ENCODE assay signal across 21 cellular contexts in the genomic region with DNA sequence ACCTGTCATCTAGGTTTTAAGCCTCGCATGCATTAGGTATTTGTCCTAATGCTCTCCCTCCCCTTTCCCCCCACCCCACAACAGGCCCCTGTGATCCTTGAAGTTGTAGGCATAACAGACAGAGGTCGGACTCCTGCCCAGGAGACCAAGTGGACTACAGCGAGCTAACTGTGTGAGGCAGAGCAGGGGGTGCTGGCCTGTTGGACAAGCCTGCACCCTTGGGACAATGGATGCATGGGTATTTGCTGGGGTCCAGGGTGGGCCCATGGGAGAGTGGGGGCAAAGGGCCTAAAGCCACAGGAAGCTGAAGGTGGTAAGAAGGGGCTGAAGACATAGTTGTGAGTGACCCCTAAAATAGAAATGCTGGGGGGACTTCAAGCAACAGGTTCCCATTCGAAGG. TPM values are rescaled to one million over a fixed set of nuclear protein-coding genes. Genes with fewer than 3 reads are reported as not detected.
DNase-seq lines count a peak whose midpoint lies in the region; ATAC-seq and TF ChIP-seq lines count a peak whose summit lies in the region.
"Had no signal": no experiment of that assay in that cellular context is flagged by ENCODE, and none has a peak within 500 bp of the region (broad histone marks: within the 10 kb centered on the region; RNA-seq: fewer than 3 reads in every experiment).

No MANE protein-coding gene starts in this region.

- peaks cover 15 to 48% of the 10 kb centered on the region in 2 donors for H3K36me3 Mint-ChIP-seq in CD4-positive, alpha-beta memory T cell
- H3K36me3 Mint-ChIP-seq in activated T-helper 17 cell treated with anti-CD3 and anti-CD28 coated beads, Interleukin-2, amount 50 U/mL, for 72 hours (ENCODE audit: low read depth): peaks cover 45% of the 10 kb centered on the region

- no peak overlapping the region for H2BK5ac ChIP-seq in neuronal stem cell (ENCODE audit: low read length)
- no peak overlapping the region for H2BK5ac ChIP-seq in mesendoderm (ENCODE audit: low read length)

- intact Hi-C loops in CD4-positive, alpha-beta memory T cell (cut with micrococcal nuclease): no loop called here
- intact Hi-C loops in mucosa of descending colon (cut with DNase I, micrococcal nuclease): no loop called here

- H4K8ac ChIP-seq in neuronal stem cell (ENCODE audit: low read depth, low read length) (no peak overlapping the region), mesendoderm (ENCODE audit: low read depth, low read length) (no peak overlapping the region)

- no peak overlapping the region for H3K23ac ChIP-seq in neuronal stem cell (ENCODE audit: low read depth, low read length, poor library complexity)
- no peak overlapping the region for H3K23ac ChIP-seq in mesendoderm (ENCODE audit: low read length)

- POLR2A ChIA-PET in CD4-positive, alpha-beta memory T cell (lab: Charles Lee; ENCODE audit: partially characterized antibody): interaction anchor here (1.4 to 6.8 kb wide), 2 partner anchors 21 to 30 kb away, joined by 3 to 67 read pairs; partner anchors contain the start of gene ANKRD63

- H3K4me1 ChIP-seq in BLaER1 treated with 17β-estradiol and CSF1 and Interleukin-3, amounts not matched to agents 10 nM and 100 nM: peaks cover 59 to 91% (median 71%) of the 10 kb centered on the region in 10 experiments
- peaks cover 44% of the 10 kb centered on the region for H3K4me1 ChIP-seq in CD4-positive, alpha-beta memory T cell (ENCODE audit: insufficient read depth, low read length)
- peaks cover 11 to 36% of the 10 kb centered on the region in 2 donors for H3K4me1 ChIP-seq in neuronal stem cell (ENCODE audit: control insufficient read depth in 2 of 2, insufficient read depth in 1 of 2, low read depth in 1 of 2, low read length in 2 of 2)
- H3K4me1 ChIP-seq in mesendoderm (ENCODE audit: control insufficient read depth, low read depth, low read length): peaks cover 9% of the 10 kb centered on the region
- H3K4me1 ChIP-seq in mucosa of descending colon (ENCODE audit: low read depth): no peaks in the 10 kb centered on the region

- peak overlapping the region in 9 of 11 experiments; percentile 91 to 100 (median 98); a peak in 16 of 22 replicates for H3K4me2 ChIP-seq in BLaER1 treated with 17β-estradiol and CSF1 and Interleukin-3, amounts not matched to agents 10 nM and 100 nM
- H3K4me2 ChIP-seq in neuronal stem cell (ENCODE audit: insufficient read depth, low read length, poor library complexity, severe bottlenecking) (no peak overlapping the region), mesendoderm (ENCODE audit: low read length) (no peak overlapping the region)

- no peaks in the 10 kb centered on the region for H3K27me3 ChIP-seq in BLaER1 treated with 17β-estradiol and CSF1 and Interleukin-3, amounts not matched to agents 10 nM and 100 nM
- H3K27me3 ChIP-seq in CD4-positive, alpha-beta memory T cell (ENCODE audit: insufficient read depth, low read length): no peaks in the 10 kb centered on the region
- no peaks in the 10 kb centered on the region for H3K27me3 ChIP-seq in neuronal stem cell (ENCODE audit: control insufficient read depth in 3 of 3, insufficient read depth in 3 of 3, low read depth in 1 of 3, low read length in 3 of 3)
- no peaks in the 10 kb centered on the region for H3K27me3 ChIP-seq in mesendoderm (ENCODE audit: insufficient read depth, low read length, poor library complexity)

- H3K36me3 ChIP-seq in BLaER1 treated with 17β-estradiol and CSF1 and Interleukin-3, amounts not matched to agents 10 nM and 100 nM: peaks cover 30 to 55% (median 43%) of the 10 kb centered on the region in 11 experiments
- peaks cover 34% of the 10 kb centered on the region for H3K36me3 ChIP-seq in CD4-positive, alpha-beta memory T cell (ENCODE audit: insufficient read depth, low read length)
- no peaks in the 10 kb centered on the region for H3K36me3 ChIP-seq in neuronal stem cell (replicated peaks in 1 of 2; ENCODE audit: control insufficient read depth in 2 of 2, insufficient read depth in 2 of 2, low read length in 2 of 2)
- no peaks in the 10 kb centered on the region for H3K36me3 ChIP-seq in mesendoderm (ENCODE audit: control insufficient read depth, insufficient read depth, low read length)
- H3K36me3 ChIP-seq in mucosa of descending colon (ENCODE audit: low read depth): no peaks in the 10 kb centered on the region

- H3K9ac ChIP-seq in BLaER1 treated with 17β-estradiol and CSF1 and Interleukin-3, amounts not matched to agents 10 nM and 100 nM: peak overlapping the region in 1 of 11 experiments; percentile 35; a peak in 2 of 22 replicates
- peak overlapping the region; percentile 50 for H3K9ac ChIP-seq in neuronal stem cell (ENCODE audit: low read depth, low read length, poor library complexity)
- no peak overlapping the region for H3K9ac ChIP-seq in mesendoderm (ENCODE audit: low read length)

- no peaks in the 10 kb centered on the region for H3K79me1 ChIP-seq in neuronal stem cell (ENCODE audit: low read depth, low read length)
- H3K79me1 ChIP-seq in mesendoderm (ENCODE audit: low read length): no peaks in the 10 kb centered on the region

- no peak for DNase-seq in CD4-positive, alpha-beta memory T cell
- DNase-seq in neuronal stem cell (ENCODE audit: low spot score): no peak
- DNase-seq in G401 (ENCODE audit: low spot score): no peak
- no peak for DNase-seq in mesendoderm
- DNase-seq in mucosa of descending colon: no peak
- no peak for DNase-seq in H4 (ENCODE audit: low spot score)
- DNase-seq: ACHN, AML-193, DMS153, EL, NCI-H1417 treated with DMSO at 0.1 percent for 48 hours, NCI-H1930, NCI-H2171, NCI-H446 treated with DMSO at 0.1 percent for 48 hours, NCI-H748 treated with DMSO at 0.1 percent for 48 hours, OCI-M1, SIG-M5 had no signal

- WGBS in neuronal stem cell (ENCODE audit: extremely low coverage in 2 of 2, insufficient read length in 2 of 2, insufficient replicate concordance in 1 of 2), 2 donors: no CpG with 5 or more reads among the region's 4 CpGs
- no CpG with 5 or more reads among the region's 4 CpGs for WGBS in mesendoderm (ENCODE audit: extremely low coverage, insufficient coverage, low lambda C conversion rate)

- H2AFZ ChIP-seq in neuronal stem cell (ENCODE audit: low read length): no peak overlapping the region

- peaks cover 28 to 68% (median 40%) of the 10 kb centered on the region in 4 donors for H3K4me1 Mint-ChIP-seq in CD4-positive, alpha-beta memory T cell
- H3K4me1 Mint-ChIP-seq in activated T-helper 17 cell treated with anti-CD3 and anti-CD28 coated beads, Interleukin-2, amount 50 U/mL, for 72 hours: peaks cover 18% of the 10 kb centered on the region

- no peak for TF ChIP-seq CTCF in mucosa of descending colon (IDR thresholded peaks at IDR 0.05)

- H3K79me2 ChIP-seq in mesendoderm (ENCODE audit: control insufficient read depth, insufficient read depth, low read length): no peaks in the 10 kb centered on the region

- H3K56ac ChIP-seq in mesendoderm (ENCODE audit: low read length): no peak overlapping the region

- H3K4me3 ChIP-seq in BLaER1 treated with 17β-estradiol and CSF1 and Interleukin-3, amounts not matched to agents 10 nM and 100 nM: peak overlapping the region in 3 of 10 experiments; percentile 66 to 83 (median 81); a peak in 6 of 20 replicates
- H3K4me3 ChIP-seq in CD4-positive, alpha-beta memory T cell (ENCODE audit: low read length in 2 of 2): no peak overlapping the region
- H3K4me3 ChIP-seq in neuronal stem cell (ENCODE audit: low read length in 2 of 2) (no peak overlapping the region), mesendoderm (ENCODE audit: low read length) (no peak overlapping the region), mucosa of descending colon (no peak overlapping the region)

- no peak overlapping the region for H4K5ac ChIP-seq in mesendoderm (ENCODE audit: low read length)

- peaks cover 0 to 63% (median 18%) of the 10 kb centered on the region in 11 experiments; a peak in 12 of 22 replicates for H4K20me1 ChIP-seq in BLaER1 treated with 17β-estradiol and CSF1 and Interleukin-3, amounts not matched to agents 10 nM and 100 nM

- H2BK15ac ChIP-seq in neuronal stem cell (ENCODE audit: low read length): no peak overlapping the region
- no peak overlapping the region for H2BK15ac ChIP-seq in mesendoderm (replicated peaks; ENCODE audit: low read depth)

- CTCF ChIA-PET in CD4-positive, alpha-beta memory T cell (lab: Charles Lee; ENCODE audit: partially characterized antibody): interaction anchor here (0.8 to 23.8 kb wide), 8 partner anchors 16 to 117 kb away, joined by 3 to 634 read pairs (median 50); partner anchors contain the start of genes ANKRD63, CCDC9B and INAFM2

- no peak overlapping the region for H3K14ac ChIP-seq in neuronal stem cell (ENCODE audit: low read length)

- in situ Hi-C loops in G401 (cut with HindIII; ENCODE audit: low sequenced_read_pairs): no loop called here

- peaks cover 0 to 23% (median 10%) of the 10 kb centered on the region in 11 experiments; a peak in 18 of 22 replicates for H3K9me3 ChIP-seq in BLaER1 treated with 17β-estradiol and CSF1 and Interleukin-3, amounts not matched to agents 10 nM and 100 nM (replicated peaks in 1 of 11)
- no peaks in the 10 kb centered on the region for H3K9me3 ChIP-seq in CD4-positive, alpha-beta memory T cell (ENCODE audit: control insufficient read depth in 1 of 2, low read length in 2 of 2)
- H3K9me3 ChIP-seq in neuronal stem cell (replicated peaks in 1 of 2; ENCODE audit: control insufficient read depth in 2 of 2, insufficient read depth in 1 of 2, low read depth in 1 of 2, low read length in 2 of 2) (peaks cover 0 to 3% of the 10 kb centered on the region in 2 donors), mucosa of descending colon (peaks cover 1% of the 10 kb centered on the region)

- H3K18ac ChIP-seq in neuronal stem cell (ENCODE audit: low read length): no peak overlapping the region
- no peak overlapping the region for H3K18ac ChIP-seq in mesendoderm (ENCODE audit: low read length)

- H3K27ac Mint-ChIP-seq in CD4-positive, alpha-beta memory T cell: peak overlapping the region in 2 of 7 donors; percentile 3 to 29
- no peak overlapping the region for H3K27ac Mint-ChIP-seq in activated T-helper 17 cell treated with anti-CD3 and anti-CD28 coated beads, Interleukin-2, amount 50 U/mL, for 72 hours

- peaks cover 0 to 3% (median 0%) of the 10 kb centered on the region in 8 donors for H3K9me3 Mint-ChIP-seq in CD4-positive, alpha-beta memory T cell
- H3K9me3 Mint-ChIP-seq in activated T-helper 17 cell treated with anti-CD3 and anti-CD28 coated beads, Interleukin-2, amount 50 U/mL, for 72 hours: no peaks in the 10 kb centered on the region

- H3K27me3 Mint-ChIP-seq in CD4-positive, alpha-beta memory T cell: no peaks in the 10 kb centered on the region
- H3K27me3 Mint-ChIP-seq in activated T-helper 17 cell treated with anti-CD3 and anti-CD28 coated beads, Interleukin-2, amount 50 U/mL, for 72 hours: no peaks in the 10 kb centered on the region

- no peak overlapping the region for H3K4ac ChIP-seq in neuronal stem cell (ENCODE audit: low read length)
- H3K4ac ChIP-seq in mesendoderm (ENCODE audit: low read depth, low read length): no peak overlapping the region

- H3K4me3 Mint-ChIP-seq in CD4-positive, alpha-beta memory T cell: peak overlapping the region in 6 of 8 donors; percentile 11 to 57 (median 46)
- H3K4me3 Mint-ChIP-seq in activated T-helper 17 cell treated with anti-CD3 and anti-CD28 coated beads, Interleukin-2, amount 50 U/mL, for 72 hours: peak overlapping the region; percentile 88

- ATAC-seq in activated T-helper 17 cell treated with anti-CD3 and anti-CD28 coated beads, Interleukin-2, amount 50 U/mL, for 72 hours (replicated peaks): no peak
- no peak for ATAC-seq in mucosa of descending colon
- ATAC-seq: HCT116 had no signal

- H2BK12ac ChIP-seq in neuronal stem cell (ENCODE audit: low read length): no peak overlapping the region

- no peak overlapping the region for H3K27ac ChIP-seq in BLaER1 treated with 17β-estradiol and CSF1 and Interleukin-3, amounts not matched to agents 10 nM and 100 nM
- H3K27ac ChIP-seq in CD4-positive, alpha-beta memory T cell (ENCODE audit: low read depth, low read length): no peak overlapping the region
- no peak overlapping the region for H3K27ac ChIP-seq in neuronal stem cell (replicated peaks; ENCODE audit: low read length)
- no peak overlapping the region for H3K27ac ChIP-seq in mesendoderm (ENCODE audit: low read depth, low read length)

- no peak overlapping the region for H2BK120ac ChIP-seq in neuronal stem cell (ENCODE audit: low read depth, low read length)
- H2BK120ac ChIP-seq in mesendoderm (ENCODE audit: low read depth, low read length): no peak overlapping the region

- H4K91ac ChIP-seq in neuronal stem cell (ENCODE audit: low read depth, low read length, poor library complexity): no peak overlapping the region

- H2AK5ac ChIP-seq in neuronal stem cell (ENCODE audit: low read depth, low read length) (no peak overlapping the region), mesendoderm (ENCODE audit: low read length) (no peak overlapping the region)

RNA-seq across cellular contexts. Expression of gene PLCB2, which starts 2.5 kb away (rescaled TPM):
- 100 to 1,000 TPM; 211 to 219 TPM for total RNA-seq in CD4-positive, alpha-beta memory T cell
- polyA plus RNA-seq in CD4-positive, alpha-beta memory T cell: 10 to 100 TPM; 22.6 to 37.5 TPM
- 100 to 1,000 TPM; 111 to 116 TPM for total RNA-seq in activated T-helper 17 cell treated with anti-CD3 and anti-CD28 coated beads, Interleukin-2, amount 50 U/mL, for 72 hours
- 3.7 TPM for polyA plus RNA-seq in neuronal stem cell (2013, experiment 1 of 2)
- polyA plus RNA-seq in neuronal stem cell (2013, experiment 2 of 2): 3.2 TPM
- total RNA-seq in G401 (2014; rRNA removed; shearing (Covaris generic)): 99.6 and 145 TPM in 2 replicates
- polyA plus RNA-seq in mesendoderm (2013, experiment 1 of 2): 7.6 TPM
- 7.0 TPM for polyA plus RNA-seq in mesendoderm (2013, experiment 2 of 2)
- 10 to 100 TPM in 2 of 3 donors, 1 to 10 TPM in 1; 9.9 to 21.8 (median 17.4) TPM for total RNA-seq in mucosa of descending colon
- total RNA-seq in H4 (2014; rRNA removed; shearing (Covaris generic)): 1.6 and 2.4 TPM in 2 replicates

RNA-seq across cellular contexts. Expression of gene INAFM2, which starts 18.2 kb away (rescaled TPM):
- total RNA-seq in CD4-positive, alpha-beta memory T cell: 1 to 10 TPM; 7.2 to 7.5 TPM
- polyA plus RNA-seq in CD4-positive, alpha-beta memory T cell: 1 to 10 TPM in 1 of 2 donors, under 1 TPM in 1; 0.08 to 2.8 TPM
- total RNA-seq in activated T-helper 17 cell treated with anti-CD3 and anti-CD28 coated beads, Interleukin-2, amount 50 U/mL, for 72 hours: 10 to 100 TPM; 10.8 to 11.0 TPM
- polyA plus RNA-seq in neuronal stem cell (2013, experiment 1 of 2): 12.8 TPM
- 13.4 TPM for polyA plus RNA-seq in neuronal stem cell (2013, experiment 2 of 2)
- 203 TPM in 2 replicates for total RNA-seq in G401 (2014; rRNA removed; shearing (Covaris generic))
- polyA plus RNA-seq in mesendoderm (2013, experiment 1 of 2): 17.9 TPM
- 17.4 TPM for polyA plus RNA-seq in mesendoderm (2013, experiment 2 of 2)
- 100 to 1,000 TPM in 1 of 3 donors, 10 to 100 TPM in 2; 15.6 to 120 (median 21.1) TPM for total RNA-seq in mucosa of descending colon
- total RNA-seq in H4 (2014; rRNA removed; shearing (Covaris generic)): 13.0 and 15.7 TPM in 2 replicates

RNA-seq across cellular contexts. Expression of gene ANKRD63, which starts 22.4 kb away (rescaled TPM):
- not detected for total RNA-seq in CD4-positive, alpha-beta memory T cell
- not detected for polyA plus RNA-seq in CD4-positive, alpha-beta memory T cell
- not detected for total RNA-seq in activated T-helper 17 cell treated with anti-CD3 and anti-CD28 coated beads, Interleukin-2, amount 50 U/mL, for 72 hours
- polyA plus RNA-seq in neuronal stem cell (2013, experiment 1 of 2): not detected
- polyA plus RNA-seq in neuronal stem cell (2013, experiment 2 of 2): not detected
- total RNA-seq in G401 (2014; rRNA removed; shearing (Covaris generic)): 8.4 and 14.9 TPM in 2 replicates
- polyA plus RNA-seq in mesendoderm (2013, experiment 1 of 2): 0.04 TPM
- 0.06 TPM for polyA plus RNA-seq in mesendoderm (2013, experiment 2 of 2)
- under 1 TPM in 1 of 3 donors, not detected in 2; 0.25 TPM for total RNA-seq in mucosa of descending colon
- 0.37 TPM in 1 of 2 replicates, not detected in the other for total RNA-seq in H4 (2014; rRNA removed; shearing (Covaris generic))
- total RNA-seq: RPMI7951 had no signal

RNA-seq across cellular contexts. Expression of gene CCDC9B, which starts 35.5 kb away (rescaled TPM):
- 1 to 10 TPM; 2.6 to 5.1 TPM for total RNA-seq in CD4-positive, alpha-beta memory T cell
- polyA plus RNA-seq in CD4-positive, alpha-beta memory T cell: under 1 TPM in 1 of 2 donors, not detected in 1; 0.53 TPM
- 1 to 10 TPM in 1 of 2 donors, under 1 TPM in 1; 0.78 to 2.7 TPM for total RNA-seq in activated T-helper 17 cell treated with anti-CD3 and anti-CD28 coated beads, Interleukin-2, amount 50 U/mL, for 72 hours
- polyA plus RNA-seq in neuronal stem cell (2013, experiment 1 of 2): 0.13 TPM
- polyA plus RNA-seq in neuronal stem cell (2013, experiment 2 of 2): 0.08 TPM
- total RNA-seq in G401 (2014; rRNA removed; shearing (Covaris generic)): 4.7 and 5.9 TPM in 2 replicates
- polyA plus RNA-seq in mesendoderm (2013, experiment 1 of 2): 0.44 TPM
- polyA plus RNA-seq in mesendoderm (2013, experiment 2 of 2): 0.29 TPM
- 100 to 1,000 TPM in 1 of 3 donors, 10 to 100 TPM in 2; 34.9 to 204 (median 37.2) TPM for total RNA-seq in mucosa of descending colon
- 1.3 and 4.6 TPM in 2 replicates for total RNA-seq in H4 (2014; rRNA removed; shearing (Covaris generic))

RNA-seq across cellular contexts. Expression of gene PHGR1, which starts 45.6 kb away (rescaled TPM):
- not detected for total RNA-seq in CD4-positive, alpha-beta memory T cell
- polyA plus RNA-seq in CD4-positive, alpha-beta memory T cell: not detected
- total RNA-seq in activated T-helper 17 cell treated with anti-CD3 and anti-CD28 coated beads, Interleukin-2, amount 50 U/mL, for 72 hours: not detected
- not detected for polyA plus RNA-seq in neuronal stem cell (2013, experiment 1 of 2)
- polyA plus RNA-seq in neuronal stem cell (2013, experiment 2 of 2): not detected
- total RNA-seq in G401 (2014; rRNA removed; shearing (Covaris generic)): not detected in 2 replicates
- polyA plus RNA-seq in mesendoderm (2013, experiment 1 of 2): not detected
- not detected for polyA plus RNA-seq in mesendoderm (2013, experiment 2 of 2)
- 1,000 to 10,000 TPM in 2 of 3 donors, 100 to 1,000 TPM in 1; 932 to 1,439 (median 1,228) TPM for total RNA-seq in mucosa of descending colon
- not detected in 2 replicates for total RNA-seq in H4 (2014; rRNA removed; shearing (Covaris generic))
- total RNA-seq: RPMI7951 had no signal

Comparison
In these comparisons a context has a peak if more than half of its experiments do, and no peak if none do; other contexts are left out.
1. H3K4me2 ChIP-seq: peak in BLaER1 treated with 17β-estradiol and CSF1 and Interleukin-3, amounts not matched to agents 10 nM and 100 nM (9 of 11); none in neuronal stem cell (single experiment) and mesendoderm (single experiment).